In the genomic region with DNA sequence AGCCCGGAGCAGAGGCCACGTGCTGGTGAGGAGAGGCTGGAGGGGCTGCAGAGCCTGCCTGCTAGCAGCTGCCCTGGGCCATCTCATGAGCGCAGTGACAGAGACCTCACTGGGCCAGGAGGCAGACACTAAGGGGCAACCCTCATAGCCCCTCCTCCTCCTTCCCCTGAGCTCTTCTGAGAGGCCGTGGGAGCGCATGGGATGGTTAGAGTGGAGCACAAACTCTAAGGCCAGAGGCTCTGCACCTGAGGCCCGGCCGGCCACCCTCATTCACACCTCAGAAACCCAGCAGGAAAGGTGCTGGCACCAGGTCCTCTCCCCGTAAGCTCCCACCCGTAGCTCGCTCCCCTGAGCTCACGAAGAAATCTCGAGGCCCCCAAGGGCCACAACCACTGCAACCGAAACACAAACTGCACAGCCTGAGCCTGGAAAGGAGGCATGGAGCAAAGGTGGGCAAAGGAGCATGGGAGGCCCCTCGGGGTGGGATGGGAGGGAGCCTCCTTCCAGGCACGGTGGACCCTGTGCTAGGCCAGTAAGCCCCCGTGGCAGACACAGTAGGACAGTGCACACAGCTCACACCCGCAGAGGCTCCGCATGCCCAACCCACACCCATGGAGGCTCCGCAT, we compare ENCODE assay signal across 25 cellular contexts. TPM values are rescaled to one million over a fixed set of nuclear protein-coding genes. Genes with fewer than 3 reads are reported as not detected.
DNase-seq lines count a peak whose midpoint lies in the region; ATAC-seq and TF ChIP-seq lines count a peak whose summit lies in the region.
"Had no signal": no experiment of that assay in that cellular context is flagged by ENCODE, and none has a peak within 500 bp of the region (broad histone marks: within the 10 kb centered on the region; RNA-seq: fewer than 3 reads in every experiment).

No MANE protein-coding gene starts in this region.

- TF ChIP-seq POLR2A in stomach (IDR thresholded peaks at IDR 0.05): no peak

- DNase-seq in NCI-H82 (lab: John Stamatoyannopoulos, UW): peak; percentile 31
- no peak for DNase-seq in NCI-H82 treated with DMSO at 0.1 percent for 48 hours (lab: John Stamatoyannopoulos, UW; ENCODE audit: unreplicated experiment)
- no peak for DNase-seq in immature natural killer cell
- DNase-seq in stomach: peak; percentile 4
- no peak for DNase-seq in stimulated activated effector memory CD8-positive, alpha-beta T cell treated with anti-CD3 and anti-CD28 coated beads, Interleukin-12 subunit alpha, Interleukin-12 subunit beta, amount 100 ng/mL, for 72 hours (ENCODE audit: low spot score in 2 of 2)
- DNase-seq: activated B cell treated with CpG ODN at 0.5 μM for 24 hours; activated naive CD8-positive, alpha-beta T cell treated with anti-CD3 and anti-CD28 coated beads, Interleukin-2, amount 50 U/mL, for 24 hours; DMS153; dorsolateral prefrontal cortex; erythroblast; IMR-90; lower lobe of right lung; MV-4-11; naive thymus-derived CD4-positive, alpha-beta T cell; NCI-H1930; OCI-M1; SJCRH30; T-helper 2 cell; testis had no signal

- no peaks in the 10 kb centered on the region for H3K9me3 ChIP-seq in stomach
- H3K9me3 ChIP-seq: lower lobe of right lung, spleen, testis had no signal

- H3K4me3 ChIP-seq in stomach: no peak overlapping the region
- H3K4me3 ChIP-seq: dorsolateral prefrontal cortex, lower lobe of right lung, SJCRH30, spleen, testis had no signal

- no peaks in the 10 kb centered on the region for H3K27me3 ChIP-seq in stomach
- H3K27me3 ChIP-seq: dorsolateral prefrontal cortex, SJCRH30, spleen, testis had no signal

- no peak overlapping the region for H3K27ac ChIP-seq in stomach
- H3K27ac ChIP-seq: C4-2B, lower lobe of right lung, SJCRH30, spleen, testis had no signal

- TF ChIP-seq CTCF in stomach (IDR thresholded peaks at IDR 0.05): no peak

- H3K36me3 ChIP-seq in stomach: no peaks in the 10 kb centered on the region
- H3K36me3 ChIP-seq: lower lobe of right lung, SJCRH30, spleen had no signal

- no peaks in the 10 kb centered on the region for H3K27me3 Mint-ChIP-seq in activated T-helper 17 cell treated with anti-CD3 and anti-CD28 coated beads, Interleukin-2, amount 50 U/mL, for 72 hours
- H3K27me3 Mint-ChIP-seq in immature natural killer cell (ENCODE audit: low read depth in 3 of 3): peaks cover 0 to 7% (median 4%) of the 10 kb centered on the region in 3 donors
- H3K27me3 Mint-ChIP-seq: activated B cell treated with CpG ODN at 0.5 μM for 24 hours; activated naive CD8-positive, alpha-beta T cell treated with anti-CD3 and anti-CD28 coated beads, Interleukin-2, amount 50 U/mL, for 24 hours; naive thymus-derived CD4-positive, alpha-beta T cell had no signal

- ATAC-seq in activated T-helper 17 cell treated with anti-CD3 and anti-CD28 coated beads, Interleukin-2, amount 50 U/mL, for 72 hours (replicated peaks): no peak
- ATAC-seq in HG02981 (IDR thresholded peaks at IDR 0.05; ENCODE audit: unreplicated experiment) (no peak), HG03139 (IDR thresholded peaks at IDR 0.05; ENCODE audit: unreplicated experiment) (no peak)
- no peak for ATAC-seq in stimulated activated effector memory CD8-positive, alpha-beta T cell treated with anti-CD3 and anti-CD28 coated beads, Interleukin-12 subunit alpha, Interleukin-12 subunit beta, amount 100 ng/mL, for 72 hours
- ATAC-seq: activated naive CD8-positive, alpha-beta T cell treated with anti-CD3 and anti-CD28 coated beads, Interleukin-2, amount 50 U/mL, for 24 hours; lower lobe of right lung; naive thymus-derived CD4-positive, alpha-beta T cell had no signal

- H3K4me1 Mint-ChIP-seq in activated T-helper 17 cell treated with anti-CD3 and anti-CD28 coated beads, Interleukin-2, amount 50 U/mL, for 72 hours: peaks cover 67% of the 10 kb centered on the region
- peaks cover 45 to 61% of the 10 kb centered on the region in 2 donors for H3K4me1 Mint-ChIP-seq in immature natural killer cell
- peaks cover 92% of the 10 kb centered on the region for H3K4me1 Mint-ChIP-seq in stimulated activated effector memory CD8-positive, alpha-beta T cell treated with anti-CD3 and anti-CD28 coated beads, Interleukin-12 subunit alpha, Interleukin-12 subunit beta, amount 100 ng/mL, for 72 hours

- peaks cover 42 to 61% (median 51%) of the 10 kb centered on the region in 4 donors for H3K4me1 ChIP-seq in stomach

- intact Hi-C loops in stomach (cut with DNase I; ENCODE audit: low total_unique reads): no loop called here

- 87 to 92% (median 90%) methylated on average over 19 of the region's 19 CpGs for WGBS in stomach, 5 donors

- peaks cover 4% of the 10 kb centered on the region for H3K36me3 Mint-ChIP-seq in activated T-helper 17 cell treated with anti-CD3 and anti-CD28 coated beads, Interleukin-2, amount 50 U/mL, for 72 hours (ENCODE audit: low read depth)
- H3K36me3 Mint-ChIP-seq in immature natural killer cell: no peaks in the 10 kb centered on the region
- H3K36me3 Mint-ChIP-seq in stimulated activated effector memory CD8-positive, alpha-beta T cell treated with anti-CD3 and anti-CD28 coated beads, Interleukin-12 subunit alpha, Interleukin-12 subunit beta, amount 100 ng/mL, for 72 hours: no peaks in the 10 kb centered on the region

- H3K4me3 Mint-ChIP-seq in activated T-helper 17 cell treated with anti-CD3 and anti-CD28 coated beads, Interleukin-2, amount 50 U/mL, for 72 hours: peak overlapping the region; percentile 69
- H3K4me3 Mint-ChIP-seq in immature natural killer cell: no peak overlapping the region
- no peak overlapping the region for H3K4me3 Mint-ChIP-seq in stimulated activated effector memory CD8-positive, alpha-beta T cell treated with anti-CD3 and anti-CD28 coated beads, Interleukin-12 subunit alpha, Interleukin-12 subunit beta, amount 100 ng/mL, for 72 hours
- H3K4me3 Mint-ChIP-seq: activated B cell treated with CpG ODN at 0.5 μM for 24 hours; activated naive CD8-positive, alpha-beta T cell treated with anti-CD3 and anti-CD28 coated beads, Interleukin-2, amount 50 U/mL, for 24 hours; activated T-helper 1 cell treated with anti-CD3 and anti-CD28 coated beads, Interleukin-12 subunit alpha, Interleukin-12 subunit beta, Interleukin-2, Interleukin-4 antibody, amounts not matched to agents 30 ng/mL and 10 ng/mL and 1 ng/mL, durations not matched to agents 14 hours and 24 hours and 36 hours had no signal

- H3K9me3 Mint-ChIP-seq in activated T-helper 17 cell treated with anti-CD3 and anti-CD28 coated beads, Interleukin-2, amount 50 U/mL, for 72 hours: no peaks in the 10 kb centered on the region
- H3K9me3 Mint-ChIP-seq in immature natural killer cell: no peaks in the 10 kb centered on the region
- H3K9me3 Mint-ChIP-seq in stimulated activated effector memory CD8-positive, alpha-beta T cell treated with anti-CD3 and anti-CD28 coated beads, Interleukin-12 subunit alpha, Interleukin-12 subunit beta, amount 100 ng/mL, for 72 hours: no peaks in the 10 kb centered on the region
- H3K9me3 Mint-ChIP-seq: activated B cell treated with CpG ODN at 0.5 μM for 24 hours; activated naive CD8-positive, alpha-beta T cell treated with anti-CD3 and anti-CD28 coated beads, Interleukin-2, amount 50 U/mL, for 24 hours; activated T-helper 1 cell treated with anti-CD3 and anti-CD28 coated beads, Interleukin-12 subunit alpha, Interleukin-12 subunit beta, Interleukin-2, Interleukin-4 antibody, amounts not matched to agents 30 ng/mL and 10 ng/mL and 1 ng/mL, durations not matched to agents 14 hours and 24 hours and 36 hours had no signal

- peak overlapping the region; percentile 34 for H3K27ac Mint-ChIP-seq in activated T-helper 17 cell treated with anti-CD3 and anti-CD28 coated beads, Interleukin-2, amount 50 U/mL, for 72 hours
- H3K27ac Mint-ChIP-seq in immature natural killer cell: peak overlapping the region in 5 of 6 donors; percentile 9 to 94 (median 86)
- no peak overlapping the region for H3K27ac Mint-ChIP-seq in stimulated activated effector memory CD8-positive, alpha-beta T cell treated with anti-CD3 and anti-CD28 coated beads, Interleukin-12 subunit alpha, Interleukin-12 subunit beta, amount 100 ng/mL, for 72 hours
- H3K27ac Mint-ChIP-seq: activated B cell treated with CpG ODN at 0.5 μM for 24 hours; activated naive CD8-positive, alpha-beta T cell treated with anti-CD3 and anti-CD28 coated beads, Interleukin-2, amount 50 U/mL, for 24 hours; activated T-helper 1 cell treated with anti-CD3 and anti-CD28 coated beads, Interleukin-12 subunit alpha, Interleukin-12 subunit beta, Interleukin-2, Interleukin-4 antibody, amounts not matched to agents 30 ng/mL and 10 ng/mL and 1 ng/mL, durations not matched to agents 14 hours and 24 hours and 36 hours had no signal

- TF ChIP-seq EP300 in stomach (IDR thresholded peaks at IDR 0.05): no peak

RNA-seq across cellular contexts. Expression of gene CAMSAP1, which starts 17.7 kb away (rescaled TPM):
- total RNA-seq in activated T-helper 17 cell treated with anti-CD3 and anti-CD28 coated beads, Interleukin-2, amount 50 U/mL, for 72 hours: 10 to 100 TPM; 37.8 to 46.2 TPM
- polyA plus RNA-seq in immature natural killer cell: 1 to 10 TPM in 2 of 3 donors, under 1 TPM in 1; 0.10 to 1.7 (median 1.1) TPM
- 100 to 1,000 TPM in 1 of 5 donors, 10 to 100 TPM in 4; 10.5 to 238 (median 15.4) TPM for total RNA-seq in stomach
- polyA plus RNA-seq in stomach: 1 to 10 TPM; 2.4 to 7.2 (median 3.7) TPM

Comparison
In these comparisons a context has a peak if more than half of its experiments do, and no peak if none do; other contexts are left out.
1. DNase-seq: peak in NCI-H82 (single experiment) and stomach (single experiment); none in NCI-H82 treated with DMSO at 0.1 percent for 48 hours (single experiment), immature natural killer cell (0 of 3) and stimulated activated effector memory CD8-positive, alpha-beta T cell treated with anti-CD3 and anti-CD28 coated beads, Interleukin-12 subunit alpha, Interleukin-12 subunit beta, amount 100 ng/mL, for 72 hours (0 of 2).